14 cellular contexts compared by ENCODE assay signal in genomic region chr10:131094406-131095108, GRCh38.
DNase-seq lines count a peak whose midpoint lies in the region; ATAC-seq, FAIRE-seq and TF ChIP-seq lines count a peak whose summit lies in the region.
"Had no signal": no experiment of that assay in that cellular context is flagged by ENCODE, and none has a peak within 500 bp of the region (broad histone marks: within the 10 kb centered on the region; RNA-seq: fewer than 3 reads in every experiment).

No MANE protein-coding gene starts in this region.

- no peaks in the 10 kb centered on the region for H3K36me3 Mint-ChIP-seq in MCF 10A (ENCODE audit: insufficient read depth, unreplicated experiment)
- H3K36me3 Mint-ChIP-seq: IgD-negative memory B cell; naive thymus-derived CD4-positive, alpha-beta T cell had no signal

- H3K79me2 ChIP-seq in mesendoderm (ENCODE audit: control insufficient read depth, insufficient read depth, low read length), result no peaks in the 10 kb centered on the region

- peak overlapping the region; percentile 97 for H3K27ac Mint-ChIP-seq in MCF 10A (ENCODE audit: low read depth, unreplicated experiment)
- H3K27ac Mint-ChIP-seq: IgD-negative memory B cell; naive thymus-derived CD4-positive, alpha-beta T cell had no signal

- H3K9ac ChIP-seq in mesendoderm (ENCODE audit: low read length), result no peak overlapping the region

- CTCF ChIA-PET in MCF 10A (lab: Yijun Ruan, JAX), result interaction anchor here (0.9 to 1.0 kb wide), 3 partner anchors 11 to 14 kb away, joined by 3 to 5 read pairs (median 3); no protein-coding TSS in a partner anchor

- peaks cover 2% of the 10 kb centered on the region for H3K4me1 ChIP-seq in mesendoderm (ENCODE audit: control insufficient read depth, low read depth, low read length)

- peak overlapping the region; percentile 55 for H3K4me3 Mint-ChIP-seq in MCF 10A (ENCODE audit: unreplicated experiment)
- H3K4me3 Mint-ChIP-seq: IgD-negative memory B cell; naive thymus-derived CD4-positive, alpha-beta T cell had no signal

- no peaks in the 10 kb centered on the region for H3K9me3 Mint-ChIP-seq in MCF 10A (ENCODE audit: unreplicated experiment)
- H3K9me3 Mint-ChIP-seq: naive thymus-derived CD4-positive, alpha-beta T cell had no signal

- H3K27me3 Mint-ChIP-seq in MCF 10A (ENCODE audit: insufficient read depth, unreplicated experiment), result no peaks in the 10 kb centered on the region
- H3K27me3 Mint-ChIP-seq: IgD-negative memory B cell; naive thymus-derived CD4-positive, alpha-beta T cell had no signal

- H4K5ac ChIP-seq in mesendoderm (ENCODE audit: low read length), result no peak overlapping the region

- no peak overlapping the region for H3K4me3 ChIP-seq in mesendoderm (ENCODE audit: low read length)
- H3K4me3 ChIP-seq: PC-9 had no signal

- DNase-seq in COLO668 (lab: John Stamatoyannopoulos, UW; ENCODE audit: unreplicated experiment) (peak; percentile 34), LoVo (ENCODE audit: low spot score) (peak; percentile 48), MCF 10A (ENCODE audit: unreplicated experiment) (peak; percentile 88), mesendoderm (peak; percentile 75), GM19239 (ENCODE audit: insufficient read length, low spot score) (no peak), activated gamma-delta T cell treated with Interleukin-2 at 50 U/mL for 16 hours (no peak)
- DNase-seq: activated CD4-positive, CD25-positive, alpha-beta regulatory T cell treated with anti-CD3 and anti-CD28 coated beads, Interleukin-2, amount 50 U/mL, for 72 hours; anterior cingulate cortex; C1 segment of cervical spinal cord; naive thymus-derived CD4-positive, alpha-beta T cell; PC-9 had no signal

- no peak overlapping the region for H3K23ac ChIP-seq in mesendoderm (ENCODE audit: low read length)

- H3K27me3 ChIP-seq in mesendoderm (ENCODE audit: insufficient read depth, low read length, poor library complexity), result no peaks in the 10 kb centered on the region

- WGBS in mesendoderm (ENCODE audit: extremely low coverage, insufficient coverage, low lambda C conversion rate), result no CpG with 5 or more reads among the region's 16 CpGs

- peak overlapping the region; percentile 53 for H3K27ac ChIP-seq in mesendoderm (ENCODE audit: low read depth, low read length)
- H3K27ac ChIP-seq: PC-9 had no signal

- H3K4ac ChIP-seq in mesendoderm (ENCODE audit: low read depth, low read length), result peak overlapping the region; percentile 79

- TF ChIP-seq CTCF in MCF 10A (IDR thresholded peaks at IDR 0.05; ENCODE audit: unreplicated experiment), result no peak

- H3K18ac ChIP-seq in mesendoderm (ENCODE audit: low read length), result peak overlapping the region; percentile 89

- intact Hi-C loops in MCF 10A (cut with micrococcal nuclease), result no loop called here

- no peak for FAIRE-seq in GM19239 (lab: Jason Lieb, UNC)

- BruUV-seq in MCF 10A (replicated peaks; lab: Mats Ljungman, UMichigan), result no TSS peak

- peaks cover 16% of the 10 kb centered on the region for H3K4me1 Mint-ChIP-seq in MCF 10A (ENCODE audit: insufficient read depth, unreplicated experiment)
- H3K4me1 Mint-ChIP-seq: IgD-negative memory B cell had no signal

- no peaks in the 10 kb centered on the region for H3K36me3 ChIP-seq in mesendoderm (ENCODE audit: control insufficient read depth, insufficient read depth, low read length)

- no peaks in the 10 kb centered on the region for H3K79me1 ChIP-seq in mesendoderm (ENCODE audit: low read length)

- H3K56ac ChIP-seq in mesendoderm (ENCODE audit: low read length), result peak overlapping the region; percentile 70

- H2AK5ac ChIP-seq in mesendoderm (ENCODE audit: low read length), result no peak overlapping the region

- peak overlapping the region; percentile 76 for H2BK120ac ChIP-seq in mesendoderm (ENCODE audit: low read depth, low read length)

- no peak overlapping the region for H4K8ac ChIP-seq in mesendoderm (ENCODE audit: low read depth, low read length)

- no peak for ATAC-seq in HG03139 (IDR thresholded peaks at IDR 0.05; ENCODE audit: unreplicated experiment)
- ATAC-seq in HG03432 (IDR thresholded peaks at IDR 0.05; ENCODE audit: unreplicated experiment), result no peak
- ATAC-seq: naive thymus-derived CD4-positive, alpha-beta T cell had no signal

- H2BK5ac ChIP-seq in mesendoderm (ENCODE audit: low read length), result no peak overlapping the region

- no peak overlapping the region for H2BK15ac ChIP-seq in mesendoderm (replicated peaks; ENCODE audit: low read depth)

- H3K4me2 ChIP-seq in mesendoderm (ENCODE audit: low read length), result no peak overlapping the region
- H3K4me2 ChIP-seq: PC-9 had no signal

- POLR2A ChIA-PET in MCF 10A (lab: Yijun Ruan, JAX), result interaction anchor here (0.7 to 1.5 kb wide), 6 partner anchors 13 to 1906 kb away, joined by 3 to 4 read pairs (median 3); no protein-coding TSS in a partner anchor

Comparison
In these comparisons a context has a peak if more than half of its experiments do, and no peak if none do; other contexts are left out.
1. DNase-seq: peak in COLO668 (single experiment), LoVo (single experiment), MCF 10A (single experiment) and mesendoderm (single experiment); none in GM19239 (single experiment) and activated gamma-delta T cell treated with Interleukin-2 at 50 U/mL for 16 hours (single experiment).